7 cellular contexts compared by ENCODE assay signal in genomic region chr10:73060738-73061635, GRCh38. TPM values are rescaled to one million over a fixed set of nuclear protein-coding genes. Genes with fewer than 3 reads are reported as not detected.
DNase-seq lines count a peak whose midpoint lies in the region; ATAC-seq and TF ChIP-seq lines count a peak whose summit lies in the region.

No MANE protein-coding gene starts in this region.

- H3K4me1 Mint-ChIP-seq in progenitor cell of endocrine pancreas (ENCODE audit: low read depth), result no peaks in the 10 kb centered on the region

- no peaks in the 10 kb centered on the region for H3K27me3 Mint-ChIP-seq in progenitor cell of endocrine pancreas

- H3K27ac Mint-ChIP-seq in progenitor cell of endocrine pancreas, result no peak overlapping the region

- DNase-seq in DMS79 (lab: John Stamatoyannopoulos, UW), result peak; percentile 2
- no peak for DNase-seq in HFF-Myc (ENCODE audit: extremely low read depth, low read depth)
- DNase-seq in RPMI8226, result peak; percentile 30
- DNase-seq in fibroblast of mammary gland (ENCODE audit: low read depth), result peak; percentile 43
- DNase-seq in progenitor cell of endocrine pancreas (ENCODE audit: low spot score, unreplicated experiment), result no peak

- TF ChIP-seq CTCF in HFF-Myc (IDR thresholded peaks at IDR 0.05; ENCODE audit: low read depth, low read length, missing control alignments) (peak; percentile 24), fibroblast of mammary gland (conservative IDR thresholded peaks at IDR 0.05; ENCODE audit: control insufficient read depth, insufficient read depth, low read depth, low read length) (peak; percentile 42), progenitor cell of endocrine pancreas (IDR thresholded peaks at IDR 0.05; ENCODE audit: unreplicated experiment) (peak; percentile 64)

- peaks cover 2% of the 10 kb centered on the region for H3K36me3 Mint-ChIP-seq in progenitor cell of endocrine pancreas (ENCODE audit: insufficient read depth)

- ATAC-seq in HG02798 (IDR thresholded peaks at IDR 0.05; ENCODE audit: poor library complexity, unreplicated experiment) (no peak), HG03108 (IDR thresholded peaks at IDR 0.05; ENCODE audit: unreplicated experiment) (no peak)

- no peak overlapping the region for H3K4me3 Mint-ChIP-seq in progenitor cell of endocrine pancreas (ENCODE audit: low read depth)

- H3K9me3 Mint-ChIP-seq in progenitor cell of endocrine pancreas (ENCODE audit: low read depth), result no peaks in the 10 kb centered on the region

- H3K4me3 ChIP-seq in HFF-Myc (replicated peaks; ENCODE audit: low read depth, low read length) (no peak overlapping the region), fibroblast of mammary gland (ENCODE audit: control insufficient read depth, low read depth, low read length) (no peak overlapping the region)

RNA-seq across cellular contexts. Expression of gene P4HA1, which starts 35.7 kb away (rescaled TPM):
- 25.4 TPM in 2 replicates for total RNA-seq in progenitor cell of endocrine pancreas

RNA-seq across cellular contexts. Expression of gene NUDT13, which starts 49.3 kb away (rescaled TPM):
- total RNA-seq in progenitor cell of endocrine pancreas, result 3.7 and 3.8 TPM in 2 replicates

Comparison
In these comparisons a context has a peak if more than half of its experiments do, and no peak if none do; other contexts are left out.
1. DNase-seq: peak in DMS79 (single experiment), RPMI8226 (single experiment) and fibroblast of mammary gland (single experiment); none in HFF-Myc (single experiment) and progenitor cell of endocrine pancreas (single experiment).
2. Peak in every context shown above with its lines, with median percentiles within 50 percentile points of each other: CTCF ChIP-seq.